Comparison of ENCODE assay signal across 14 cellular contexts in the genomic region with DNA sequence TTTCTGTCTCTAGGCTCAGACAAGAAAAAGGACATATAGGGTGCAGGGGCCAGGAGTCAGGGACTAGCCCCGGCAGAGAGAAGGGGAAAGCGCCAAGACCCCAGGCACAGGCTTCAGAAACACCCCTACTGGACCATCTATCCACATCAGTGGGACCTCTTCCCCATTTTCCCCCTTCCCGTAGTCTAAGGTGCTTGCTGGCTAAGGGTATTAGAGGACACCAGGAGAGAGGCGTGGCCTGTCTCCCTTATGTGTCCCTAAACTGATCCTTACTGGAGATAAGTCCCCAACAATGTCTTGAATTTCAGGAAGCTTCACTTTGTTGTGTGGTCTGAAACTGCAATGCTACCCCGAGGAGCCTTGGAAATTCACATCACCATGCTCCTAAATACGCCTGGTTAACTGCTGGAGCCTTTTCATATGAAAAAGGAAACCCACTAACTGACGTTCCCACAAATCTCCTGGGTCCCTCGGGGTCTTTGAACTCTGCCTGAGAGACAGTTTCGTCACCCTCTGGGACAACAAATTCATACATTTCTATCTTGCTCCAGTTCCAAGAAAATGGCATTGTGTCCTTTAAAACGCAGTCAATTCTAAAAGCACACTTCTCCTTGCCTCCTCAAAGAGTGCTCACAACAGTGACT.
DNase-seq lines count a peak whose midpoint lies in the region; ATAC-seq and TF ChIP-seq lines count a peak whose summit lies in the region.
"Had no signal": no experiment of that assay in that cellular context is flagged by ENCODE, and none has a peak within 500 bp of the region (broad histone marks: within the 10 kb centered on the region; RNA-seq: fewer than 3 reads in every experiment).

No MANE protein-coding gene starts in this region.

- H3K4me1 ChIP-seq in heart right ventricle: peaks cover 4 to 50% (median 22%) of the 10 kb centered on the region in 9 donors

- no peaks in the 10 kb centered on the region for H3K36me3 ChIP-seq in heart right ventricle
- no peaks in the 10 kb centered on the region for H3K36me3 ChIP-seq in neural cell (ENCODE audit: insufficient read depth, low read length)

- intact Hi-C loops in heart right ventricle (cut with DNase I) (loop anchor here (5.0 to 10.0 kb wide), 16 partner anchors 56 to 1147 kb away; partner anchors contain the start of gene IRS2 (in 8 of the 10)), Right ventricle myocardium superior (cut with DNase I) (loop anchor here (5.0 to 10.0 kb wide), 3 partner anchors 322 to 1144 kb away; partner anchors contain the start of gene IRS2)

- TF ChIP-seq RAD21 in neural cell (conservative IDR thresholded peaks at IDR 0.05): no peak

- DNase-seq in heart right ventricle (no peak), Right ventricle myocardium superior (no peak), chondrocyte (ENCODE audit: low spot score) (no peak), NAMALWA (ENCODE audit: low spot score) (no peak)
- no peak for DNase-seq in activated T-cell treated with anti-CD3 and anti-CD28 coated beads, Interleukin-2, amount 50 U/mL, for 72 hours
- DNase-seq in activated CD4-positive, CD25-positive, alpha-beta regulatory T cell (lab: John Stamatoyannopoulos, UW): no peak
- DNase-seq: activated CD4-positive, alpha-beta memory T cell treated with anti-CD3 and anti-CD28 coated beads for 36 hours; KG1; NCI-H1694; NCI-H524 treated with DMSO at 0.1 percent for 48 hours; stimulated activated naive B cell treated with anti-CD40 and anti-IgM and Interleukin-4, amounts not matched to agents 10 μg/mL and 1 μg/mL and 100 μg/mL, for 72 hours had no signal

- H3K27ac ChIP-seq in heart right ventricle (peak overlapping the region; percentile 16 to 85 (median 63)), neural cell (ENCODE audit: low read length) (no peak overlapping the region)

- H3K9ac ChIP-seq in neural cell (ENCODE audit: low read length): no peak overlapping the region

- H3K4me3 Mint-ChIP-seq in chondrocyte (ENCODE audit: unreplicated experiment): no peak overlapping the region
- H3K4me3 Mint-ChIP-seq in activated T-cell treated with anti-CD3 and anti-CD28 coated beads, Interleukin-2, amount 50 U/mL, for 72 hours: no peak overlapping the region
- H3K4me3 Mint-ChIP-seq: activated CD4-positive, alpha-beta memory T cell treated with anti-CD3 and anti-CD28 coated beads for 36 hours; activated T-helper 17 cell treated with anti-CD3 and anti-CD28 coated beads, Interleukin-2, amount 50 U/mL, for 72 hours; stimulated activated naive B cell treated with anti-CD40 and anti-IgM and Interleukin-4, amounts not matched to agents 10 μg/mL and 1 μg/mL and 100 μg/mL, for 72 hours had no signal

- H3K4me2 ChIP-seq in neural cell (ENCODE audit: low read length): no peak overlapping the region

- no peaks in the 10 kb centered on the region for H3K79me2 ChIP-seq in neural cell (replicated peaks; ENCODE audit: insufficient read depth, low read length)

- no peak overlapping the region for H2AFZ ChIP-seq in neural cell (ENCODE audit: low read depth, low read length)

- H3K27me3 ChIP-seq in heart right ventricle (no peaks in the 10 kb centered on the region), neural cell (ENCODE audit: insufficient read depth, low read depth, low read length) (no peaks in the 10 kb centered on the region)

- WGBS in heart right ventricle, 2 donors: 51 to 62% methylated on average over 10 of the region's 10 CpGs

- TF ChIP-seq CTCF in heart right ventricle (IDR thresholded peaks at IDR 0.05) (peak in 1 of 9 donors; percentile 4), chondrocyte (IDR thresholded peaks at IDR 0.05) (peak; percentile 60), neural cell (IDR thresholded peaks at IDR 0.05; ENCODE audit: poor library complexity, severe bottlenecking) (peak; percentile 40)

- no peaks in the 10 kb centered on the region for H4K20me1 ChIP-seq in neural cell (ENCODE audit: insufficient read depth)

- no peaks in the 10 kb centered on the region for H3K27me3 Mint-ChIP-seq in chondrocyte (ENCODE audit: low read depth)
- H3K27me3 Mint-ChIP-seq in activated T-cell treated with anti-CD3 and anti-CD28 coated beads, Interleukin-2, amount 50 U/mL, for 72 hours (ENCODE audit: low read depth): peaks cover 6% of the 10 kb centered on the region
- H3K27me3 Mint-ChIP-seq: activated T-helper 17 cell treated with anti-CD3 and anti-CD28 coated beads, Interleukin-2, amount 50 U/mL, for 72 hours had no signal

- H3K36me3 Mint-ChIP-seq in chondrocyte (ENCODE audit: low read depth): no peaks in the 10 kb centered on the region
- no peaks in the 10 kb centered on the region for H3K36me3 Mint-ChIP-seq in activated T-cell treated with anti-CD3 and anti-CD28 coated beads, Interleukin-2, amount 50 U/mL, for 72 hours (ENCODE audit: insufficient read depth in 2 of 2)
- H3K36me3 Mint-ChIP-seq: activated CD4-positive, alpha-beta memory T cell treated with anti-CD3 and anti-CD28 coated beads for 36 hours; stimulated activated naive B cell treated with anti-CD40 and anti-IgM and Interleukin-4, amounts not matched to agents 10 μg/mL and 1 μg/mL and 100 μg/mL, for 72 hours had no signal

- no peaks in the 10 kb centered on the region for H3F3A ChIP-seq in neural cell (ENCODE audit: insufficient read depth, low read length, poor library complexity, severe bottlenecking)

- H3K9me2 ChIP-seq in neural cell (ENCODE audit: insufficient read depth, low read length): no peaks in the 10 kb centered on the region

- H3K27ac Mint-ChIP-seq in chondrocyte (ENCODE audit: unreplicated experiment): peak overlapping the region; percentile 90
- H3K27ac Mint-ChIP-seq in activated T-cell treated with anti-CD3 and anti-CD28 coated beads, Interleukin-2, amount 50 U/mL, for 72 hours: no peak overlapping the region
- H3K27ac Mint-ChIP-seq: activated CD4-positive, alpha-beta memory T cell treated with anti-CD3 and anti-CD28 coated beads for 36 hours; activated T-helper 17 cell treated with anti-CD3 and anti-CD28 coated beads, Interleukin-2, amount 50 U/mL, for 72 hours; stimulated activated naive B cell treated with anti-CD40 and anti-IgM and Interleukin-4, amounts not matched to agents 10 μg/mL and 1 μg/mL and 100 μg/mL, for 72 hours had no signal

- peaks cover 35% of the 10 kb centered on the region for H3K4me1 Mint-ChIP-seq in chondrocyte (ENCODE audit: low read depth)
- H3K4me1 Mint-ChIP-seq in activated T-cell treated with anti-CD3 and anti-CD28 coated beads, Interleukin-2, amount 50 U/mL, for 72 hours (ENCODE audit: low read depth): no peaks in the 10 kb centered on the region
- H3K4me1 Mint-ChIP-seq: activated T-helper 17 cell treated with anti-CD3 and anti-CD28 coated beads, Interleukin-2, amount 50 U/mL, for 72 hours; stimulated activated naive B cell treated with anti-CD40 and anti-IgM and Interleukin-4, amounts not matched to agents 10 μg/mL and 1 μg/mL and 100 μg/mL, for 72 hours had no signal

- peak overlapping the region in 2 of 10 donors; percentile 5 to 23 for H3K4me3 ChIP-seq in heart right ventricle
- H3K4me3 ChIP-seq in neural cell (ENCODE audit: low read length): no peak overlapping the region

- no peaks in the 10 kb centered on the region for H3K9me3 Mint-ChIP-seq in chondrocyte (ENCODE audit: low read depth)
- H3K9me3 Mint-ChIP-seq in activated T-cell treated with anti-CD3 and anti-CD28 coated beads, Interleukin-2, amount 50 U/mL, for 72 hours: no peaks in the 10 kb centered on the region
- H3K9me3 Mint-ChIP-seq: activated CD4-positive, alpha-beta memory T cell treated with anti-CD3 and anti-CD28 coated beads for 36 hours; activated T-helper 17 cell treated with anti-CD3 and anti-CD28 coated beads, Interleukin-2, amount 50 U/mL, for 72 hours; stimulated activated naive B cell treated with anti-CD40 and anti-IgM and Interleukin-4, amounts not matched to agents 10 μg/mL and 1 μg/mL and 100 μg/mL, for 72 hours had no signal

- H3K9me3 ChIP-seq in heart right ventricle (no peaks in the 10 kb centered on the region), neural cell (ENCODE audit: low read length) (no peaks in the 10 kb centered on the region)

- peak in 1 of 8 donors; percentile 1 for ATAC-seq in heart right ventricle
- no peak for ATAC-seq in Right ventricle myocardium superior (ENCODE audit: poor library complexity)
- no peak for ATAC-seq in GM18520 (IDR thresholded peaks at IDR 0.05; ENCODE audit: unreplicated experiment)
- ATAC-seq in activated T-cell treated with anti-CD3 and anti-CD28 coated beads, Interleukin-2, amount 50 U/mL, for 72 hours (replicated peaks in 1 of 2): no peak

- TF ChIP-seq EP300 in neural cell (conservative IDR thresholded peaks at IDR 0.05; ENCODE audit: poor library complexity, severe bottlenecking): no peak

TF ChIP-seq in neural cell, 6 proteins besides CTCF, POLR2A, EP300 and RAD21:
- TF ChIP-seq EZH2 (IDR thresholded peaks at IDR 0.05; ENCODE audit: borderline replicate concordance, insufficient read depth, low read length, poor library complexity, severe bottlenecking) (no peak), POLR2AphosphoS5 (IDR thresholded peaks at IDR 0.05) (no peak), MXI1 (conservative IDR thresholded peaks at IDR 0.05; ENCODE audit: poor library complexity, severe bottlenecking) (no peak), TAF1 (IDR thresholded peaks at IDR 0.05; ENCODE audit: low read depth) (no peak), SMC3 (conservative IDR thresholded peaks at IDR 0.05; ENCODE audit: poor library complexity) (no peak)
TF ChIP-seq in neural cell: peak in this region for 0.
